1 cellular context compared by ENCODE assay signal in the genomic region with DNA sequence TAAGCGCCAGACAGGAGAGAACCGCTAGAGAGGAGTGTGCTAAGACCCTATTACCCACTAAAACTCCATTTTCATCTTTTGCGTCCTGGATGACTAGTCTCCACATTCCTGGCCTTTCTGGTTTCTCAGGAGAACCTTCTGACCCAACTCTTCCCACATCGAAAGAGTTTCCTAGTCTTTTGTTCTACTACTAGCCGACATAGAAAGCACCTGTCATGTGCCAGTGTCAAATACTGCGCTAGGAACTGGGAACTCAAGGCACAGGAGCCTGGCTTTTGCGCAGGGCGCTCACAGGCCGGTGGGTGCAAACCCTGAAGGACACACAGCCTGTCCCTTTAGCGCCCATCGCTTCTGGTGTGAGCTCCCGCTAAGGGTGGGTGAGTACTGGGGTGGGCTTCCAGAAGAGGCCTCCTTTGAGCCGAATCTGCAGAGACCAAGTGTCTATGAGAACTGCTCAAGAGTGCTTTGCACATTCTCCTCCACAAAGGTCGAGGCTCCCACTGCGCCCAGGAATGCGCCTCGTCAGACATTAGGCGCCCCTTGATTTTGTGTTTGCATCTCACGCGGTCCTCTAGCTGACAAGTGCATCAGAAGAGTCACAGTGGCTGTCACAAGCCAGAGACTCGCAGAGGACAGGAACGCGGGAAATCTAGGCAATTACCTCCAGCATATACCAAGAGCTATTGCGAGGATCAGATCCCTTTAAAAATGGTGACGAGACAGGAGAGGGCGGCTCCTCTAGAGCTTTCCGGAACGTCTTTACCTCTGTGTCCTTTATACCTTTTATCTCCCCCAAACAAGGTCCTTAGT.
TF ChIP-seq lines count a peak whose summit lies in the region.

No MANE protein-coding gene starts in this region.

TF ChIP-seq in HepG2, 621 proteins besides CTCF, POLR2A, EP300 and RAD21 (continues in another document):
- no peak for TF ChIP-seq ZSCAN22 (CRISPR knock-in tag; IDR thresholded peaks at IDR 0.05)
- TF ChIP-seq, protein P1, sequence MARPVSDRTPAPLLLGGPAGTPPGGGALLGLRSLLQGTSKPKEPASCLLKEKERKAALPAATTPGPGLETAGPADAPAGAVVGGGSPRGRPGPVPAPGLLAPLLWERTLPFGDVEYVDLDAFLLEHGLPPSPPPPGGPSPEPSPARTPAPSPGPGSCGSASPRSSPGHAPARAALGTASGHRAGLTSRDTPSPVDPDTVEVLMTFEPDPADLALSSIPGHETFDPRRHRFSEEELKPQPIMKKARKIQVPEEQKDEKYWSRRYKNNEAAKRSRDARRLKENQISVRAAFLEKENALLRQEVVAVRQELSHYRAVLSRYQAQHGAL (CRISPR knock-in tag; IDR thresholded peaks at IDR 0.05; ENCODE audit: not compliant biosample characterization): no peak
- no peak for TF ChIP-seq ZNF616 (CRISPR knock-in tag; IDR thresholded peaks at IDR 0.05; ENCODE audit: low read depth)
- TF ChIP-seq, protein P2, sequence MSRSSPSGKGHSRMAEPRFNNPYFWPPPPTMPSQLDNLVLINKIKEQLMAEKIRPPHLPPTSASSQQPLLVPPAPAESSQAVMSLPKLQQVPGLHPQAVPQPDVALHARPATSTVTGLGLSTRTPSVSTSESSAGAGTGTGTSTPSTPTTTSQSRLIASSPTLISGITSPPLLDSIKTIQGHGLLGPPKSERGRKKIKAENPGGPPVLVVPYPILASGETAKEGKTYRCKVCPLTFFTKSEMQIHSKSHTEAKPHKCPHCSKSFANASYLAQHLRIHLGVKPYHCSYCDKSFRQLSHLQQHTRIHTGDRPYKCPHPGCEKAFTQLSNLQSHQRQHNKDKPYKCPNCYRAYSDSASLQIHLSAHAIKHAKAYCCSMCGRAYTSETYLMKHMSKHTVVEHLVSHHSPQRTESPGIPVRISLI (CRISPR knock-in tag; IDR thresholded peaks at IDR 0.05; ENCODE audit: borderline replicate concordance): no peak
- no peak for TF ChIP-seq AKAP8 (CRISPR knock-in tag; IDR thresholded peaks at IDR 0.05)
- TF ChIP-seq, protein P3, sequence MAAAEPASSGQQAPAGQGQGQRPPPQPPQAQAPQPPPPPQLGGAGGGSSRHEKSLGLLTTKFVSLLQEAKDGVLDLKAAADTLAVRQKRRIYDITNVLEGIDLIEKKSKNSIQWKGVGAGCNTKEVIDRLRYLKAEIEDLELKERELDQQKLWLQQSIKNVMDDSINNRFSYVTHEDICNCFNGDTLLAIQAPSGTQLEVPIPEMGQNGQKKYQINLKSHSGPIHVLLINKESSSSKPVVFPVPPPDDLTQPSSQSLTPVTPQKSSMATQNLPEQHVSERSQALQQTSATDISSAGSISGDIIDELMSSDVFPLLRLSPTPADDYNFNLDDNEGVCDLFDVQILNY (CRISPR knock-in tag; conservative IDR thresholded peaks at IDR 0.05): no peak
- TF ChIP-seq SIX1 (CRISPR knock-in tag; IDR thresholded peaks at IDR 0.05; ENCODE audit: borderline replicate concordance): no peak
- TF ChIP-seq CCDC6 (CRISPR knock-in tag; IDR thresholded peaks at IDR 0.05): no peak
- TF ChIP-seq, protein P4, sequence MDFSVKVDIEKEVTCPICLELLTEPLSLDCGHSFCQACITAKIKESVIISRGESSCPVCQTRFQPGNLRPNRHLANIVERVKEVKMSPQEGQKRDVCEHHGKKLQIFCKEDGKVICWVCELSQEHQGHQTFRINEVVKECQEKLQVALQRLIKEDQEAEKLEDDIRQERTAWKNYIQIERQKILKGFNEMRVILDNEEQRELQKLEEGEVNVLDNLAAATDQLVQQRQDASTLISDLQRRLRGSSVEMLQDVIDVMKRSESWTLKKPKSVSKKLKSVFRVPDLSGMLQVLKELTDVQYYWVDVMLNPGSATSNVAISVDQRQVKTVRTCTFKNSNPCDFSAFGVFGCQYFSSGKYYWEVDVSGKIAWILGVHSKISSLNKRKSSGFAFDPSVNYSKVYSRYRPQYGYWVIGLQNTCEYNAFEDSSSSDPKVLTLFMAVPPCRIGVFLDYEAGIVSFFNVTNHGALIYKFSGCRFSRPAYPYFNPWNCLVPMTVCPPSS (IDR thresholded peaks at IDR 0.05): no peak
- TF ChIP-seq RXRB (CRISPR knock-in tag; IDR thresholded peaks at IDR 0.05; ENCODE audit: borderline replicate concordance): no peak
- TF ChIP-seq ETV6 (CRISPR knock-in tag; conservative IDR thresholded peaks at IDR 0.05): no peak
- no peak for TF ChIP-seq FOXC1 (CRISPR knock-in tag; IDR thresholded peaks at IDR 0.05; ENCODE audit: borderline replicate concordance)
- TF ChIP-seq HNRNPK (IDR thresholded peaks at IDR 0.05; ENCODE audit: low read depth, low read length, poor library complexity, severe bottlenecking): no peak
- no peak for TF ChIP-seq STAG1 (CRISPR knock-in tag; IDR thresholded peaks at IDR 0.05)
- TF ChIP-seq ZNF766 (CRISPR knock-in tag; IDR thresholded peaks at IDR 0.05; ENCODE audit: borderline replicate concordance): no peak
- no peak for TF ChIP-seq RBAK (CRISPR knock-in tag; IDR thresholded peaks at IDR 0.05)
- TF ChIP-seq ZNF441 (CRISPR knock-in tag; IDR thresholded peaks at IDR 0.05; ENCODE audit: borderline replicate concordance): no peak
- TF ChIP-seq ZNF207 (IDR thresholded peaks at IDR 0.05; ENCODE audit: borderline replicate concordance): no peak
- TF ChIP-seq, protein P5, sequence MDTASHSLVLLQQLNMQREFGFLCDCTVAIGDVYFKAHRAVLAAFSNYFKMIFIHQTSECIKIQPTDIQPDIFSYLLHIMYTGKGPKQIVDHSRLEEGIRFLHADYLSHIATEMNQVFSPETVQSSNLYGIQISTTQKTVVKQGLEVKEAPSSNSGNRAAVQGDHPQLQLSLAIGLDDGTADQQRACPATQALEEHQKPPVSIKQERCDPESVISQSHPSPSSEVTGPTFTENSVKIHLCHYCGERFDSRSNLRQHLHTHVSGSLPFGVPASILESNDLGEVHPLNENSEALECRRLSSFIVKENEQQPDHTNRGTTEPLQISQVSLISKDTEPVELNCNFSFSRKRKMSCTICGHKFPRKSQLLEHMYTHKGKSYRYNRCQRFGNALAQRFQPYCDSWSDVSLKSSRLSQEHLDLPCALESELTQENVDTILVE (CRISPR knock-in tag; IDR thresholded peaks at IDR 0.05): no peak; the same call in 1 of the 2 replicates
- no peak for TF ChIP-seq REXO4 (CRISPR knock-in tag; IDR thresholded peaks at IDR 0.05; ENCODE audit: borderline replicate concordance)
- TF ChIP-seq ATRX (CRISPR knock-in tag; IDR thresholded peaks at IDR 0.05; ENCODE audit: borderline replicate concordance): no peak
- no peak for TF ChIP-seq JARID2 (CRISPR knock-in tag; IDR thresholded peaks at IDR 0.05; ENCODE audit: insufficient replicate concordance)
- TF ChIP-seq, protein P6, sequence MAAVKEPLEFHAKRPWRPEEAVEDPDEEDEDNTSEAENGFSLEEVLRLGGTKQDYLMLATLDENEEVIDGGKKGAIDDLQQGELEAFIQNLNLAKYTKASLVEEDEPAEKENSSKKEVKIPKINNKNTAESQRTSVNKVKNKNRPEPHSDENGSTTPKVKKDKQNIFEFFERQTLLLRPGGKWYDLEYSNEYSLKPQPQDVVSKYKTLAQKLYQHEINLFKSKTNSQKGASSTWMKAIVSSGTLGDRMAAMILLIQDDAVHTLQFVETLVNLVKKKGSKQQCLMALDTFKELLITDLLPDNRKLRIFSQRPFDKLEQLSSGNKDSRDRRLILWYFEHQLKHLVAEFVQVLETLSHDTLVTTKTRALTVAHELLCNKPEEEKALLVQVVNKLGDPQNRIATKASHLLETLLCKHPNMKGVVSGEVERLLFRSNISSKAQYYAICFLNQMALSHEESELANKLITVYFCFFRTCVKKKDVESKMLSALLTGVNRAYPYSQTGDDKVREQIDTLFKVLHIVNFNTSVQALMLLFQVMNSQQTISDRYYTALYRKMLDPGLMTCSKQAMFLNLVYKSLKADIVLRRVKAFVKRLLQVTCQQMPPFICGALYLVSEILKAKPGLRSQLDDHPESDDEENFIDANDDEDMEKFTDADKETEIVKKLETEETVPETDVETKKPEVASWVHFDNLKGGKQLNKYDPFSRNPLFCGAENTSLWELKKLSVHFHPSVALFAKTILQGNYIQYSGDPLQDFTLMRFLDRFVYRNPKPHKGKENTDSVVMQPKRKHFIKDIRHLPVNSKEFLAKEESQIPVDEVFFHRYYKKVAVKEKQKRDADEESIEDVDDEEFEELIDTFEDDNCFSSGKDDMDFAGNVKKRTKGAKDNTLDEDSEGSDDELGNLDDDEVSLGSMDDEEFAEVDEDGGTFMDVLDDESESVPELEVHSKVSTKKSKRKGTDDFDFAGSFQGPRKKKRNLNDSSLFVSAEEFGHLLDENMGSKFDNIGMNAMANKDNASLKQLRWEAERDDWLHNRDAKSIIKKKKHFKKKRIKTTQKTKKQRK (IDR thresholded peaks at IDR 0.05; ENCODE audit: low read length): no peak
- TF ChIP-seq ZNF251 (CRISPR knock-in tag; IDR thresholded peaks at IDR 0.05): no peak
- no peak for TF ChIP-seq ZNF841 (CRISPR knock-in tag; IDR thresholded peaks at IDR 0.05; ENCODE audit: borderline replicate concordance)
- no peak for TF ChIP-seq ZNF430 (CRISPR knock-in tag; IDR thresholded peaks at IDR 0.05)
- 0 out of 2 replicates have a peak, but pooled peaks have one; percentile 3 for TF ChIP-seq ZNF501 (CRISPR knock-in tag; IDR thresholded peaks at IDR 0.05)
- TF ChIP-seq MTF2 (CRISPR knock-in tag; IDR thresholded peaks at IDR 0.05; ENCODE audit: borderline replicate concordance): no peak
- no peak for TF ChIP-seq SP4 (CRISPR knock-in tag; IDR thresholded peaks at IDR 0.05)
- TF ChIP-seq ZNF20 (CRISPR knock-in tag; IDR thresholded peaks at IDR 0.05): peak; percentile 56; the same call in 1 of the 2 replicates
- TF ChIP-seq ZNF337 (CRISPR knock-in tag; IDR thresholded peaks at IDR 0.05; ENCODE audit: borderline replicate concordance, low read depth): no peak
- TF ChIP-seq ZNF598 (CRISPR knock-in tag; IDR thresholded peaks at IDR 0.05; ENCODE audit: borderline replicate concordance): no peak
- no peak for TF ChIP-seq SATB2 (CRISPR knock-in tag; IDR thresholded peaks at IDR 0.05)
- TF ChIP-seq, protein P7, sequence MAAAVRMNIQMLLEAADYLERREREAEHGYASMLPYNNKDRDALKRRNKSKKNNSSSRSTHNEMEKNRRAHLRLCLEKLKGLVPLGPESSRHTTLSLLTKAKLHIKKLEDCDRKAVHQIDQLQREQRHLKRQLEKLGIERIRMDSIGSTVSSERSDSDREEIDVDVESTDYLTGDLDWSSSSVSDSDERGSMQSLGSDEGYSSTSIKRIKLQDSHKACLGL (CRISPR knock-in tag; IDR thresholded peaks at IDR 0.05): no peak
- TF ChIP-seq MLLT10 (CRISPR knock-in tag; IDR thresholded peaks at IDR 0.05): no peak
- TF ChIP-seq CREB1 (IDR thresholded peaks at IDR 0.05): peak; percentile 5; the same call in 1 of the 2 replicates
- TF ChIP-seq CREB1 (CRISPR knock-in tag; IDR thresholded peaks at IDR 0.05): no peak
- TF ChIP-seq, protein P8, sequence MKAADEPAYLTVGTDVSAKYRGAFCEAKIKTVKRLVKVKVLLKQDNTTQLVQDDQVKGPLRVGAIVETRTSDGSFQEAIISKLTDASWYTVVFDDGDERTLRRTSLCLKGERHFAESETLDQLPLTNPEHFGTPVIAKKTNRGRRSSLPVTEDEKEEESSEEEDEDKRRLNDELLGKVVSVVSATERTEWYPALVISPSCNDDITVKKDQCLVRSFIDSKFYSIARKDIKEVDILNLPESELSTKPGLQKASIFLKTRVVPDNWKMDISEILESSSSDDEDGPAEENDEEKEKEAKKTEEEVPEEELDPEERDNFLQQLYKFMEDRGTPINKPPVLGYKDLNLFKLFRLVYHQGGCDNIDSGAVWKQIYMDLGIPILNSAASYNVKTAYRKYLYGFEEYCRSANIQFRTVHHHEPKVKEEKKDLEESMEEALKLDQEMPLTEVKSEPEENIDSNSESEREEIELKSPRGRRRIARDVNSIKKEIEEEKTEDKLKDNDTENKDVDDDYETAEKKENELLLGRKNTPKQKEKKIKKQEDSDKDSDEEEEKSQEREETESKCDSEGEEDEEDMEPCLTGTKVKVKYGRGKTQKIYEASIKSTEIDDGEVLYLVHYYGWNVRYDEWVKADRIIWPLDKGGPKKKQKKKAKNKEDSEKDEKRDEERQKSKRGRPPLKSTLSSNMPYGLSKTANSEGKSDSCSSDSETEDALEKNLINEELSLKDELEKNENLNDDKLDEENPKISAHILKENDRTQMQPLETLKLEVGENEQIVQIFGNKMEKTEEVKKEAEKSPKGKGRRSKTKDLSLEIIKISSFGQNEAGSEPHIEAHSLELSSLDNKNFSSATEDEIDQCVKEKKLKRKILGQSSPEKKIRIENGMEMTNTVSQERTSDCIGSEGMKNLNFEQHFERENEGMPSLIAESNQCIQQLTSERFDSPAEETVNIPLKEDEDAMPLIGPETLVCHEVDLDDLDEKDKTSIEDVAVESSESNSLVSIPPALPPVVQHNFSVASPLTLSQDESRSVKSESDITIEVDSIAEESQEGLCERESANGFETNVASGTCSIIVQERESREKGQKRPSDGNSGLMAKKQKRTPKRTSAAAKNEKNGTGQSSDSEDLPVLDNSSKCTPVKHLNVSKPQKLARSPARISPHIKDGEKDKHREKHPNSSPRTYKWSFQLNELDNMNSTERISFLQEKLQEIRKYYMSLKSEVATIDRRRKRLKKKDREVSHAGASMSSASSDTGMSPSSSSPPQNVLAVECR (CRISPR knock-in tag; IDR thresholded peaks at IDR 0.05; ENCODE audit: borderline replicate concordance): no peak; the same call in 1 of the 2 replicates
- TF ChIP-seq, protein P9, sequence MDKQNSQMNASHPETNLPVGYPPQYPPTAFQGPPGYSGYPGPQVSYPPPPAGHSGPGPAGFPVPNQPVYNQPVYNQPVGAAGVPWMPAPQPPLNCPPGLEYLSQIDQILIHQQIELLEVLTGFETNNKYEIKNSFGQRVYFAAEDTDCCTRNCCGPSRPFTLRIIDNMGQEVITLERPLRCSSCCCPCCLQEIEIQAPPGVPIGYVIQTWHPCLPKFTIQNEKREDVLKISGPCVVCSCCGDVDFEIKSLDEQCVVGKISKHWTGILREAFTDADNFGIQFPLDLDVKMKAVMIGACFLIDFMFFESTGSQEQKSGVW (CRISPR knock-in tag; IDR thresholded peaks at IDR 0.05; ENCODE audit: borderline replicate concordance): no peak
- TF ChIP-seq, protein P10, sequence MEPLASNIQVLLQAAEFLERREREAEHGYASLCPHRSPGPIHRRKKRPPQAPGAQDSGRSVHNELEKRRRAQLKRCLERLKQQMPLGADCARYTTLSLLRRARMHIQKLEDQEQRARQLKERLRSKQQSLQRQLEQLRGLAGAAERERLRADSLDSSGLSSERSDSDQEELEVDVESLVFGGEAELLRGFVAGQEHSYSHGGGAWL (CRISPR knock-in tag; IDR thresholded peaks at IDR 0.05): peak; percentile 56; the same call in 1 of the 2 replicates
- no peak for TF ChIP-seq KDM1A (CRISPR knock-in tag; IDR thresholded peaks at IDR 0.05)
- TF ChIP-seq ZNF205 (CRISPR knock-in tag; IDR thresholded peaks at IDR 0.05): no peak
